12 cellular contexts compared by ENCODE assay signal in the genomic region with DNA sequence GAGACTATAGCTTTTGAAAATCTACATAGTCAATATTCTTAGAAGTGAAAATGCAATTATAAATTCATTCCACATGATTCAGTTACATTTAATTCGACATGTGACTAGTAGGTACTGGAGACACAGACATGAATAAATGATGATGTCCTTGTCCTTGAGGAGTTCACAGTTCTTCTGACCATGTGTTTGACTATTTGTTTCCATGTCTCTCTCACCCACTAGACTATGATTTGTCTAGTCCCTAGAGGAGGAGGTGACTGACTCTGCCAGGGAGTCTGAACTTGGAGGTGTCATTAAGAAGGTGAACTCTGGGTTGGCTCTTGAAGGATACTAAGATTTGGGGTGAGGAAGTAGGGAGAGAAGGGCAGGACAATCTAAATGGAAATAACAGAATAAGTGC.
"Had no signal": no experiment of that assay in that cellular context is flagged by ENCODE, and none has a peak within 500 bp of the region (broad histone marks: within the 10 kb centered on the region; RNA-seq: fewer than 3 reads in every experiment).

No MANE protein-coding gene starts in this region.

- ATAC-seq: activated naive CD4-positive, alpha-beta T cell treated with anti-CD3 and anti-CD28 coated beads, Interleukin-2, amount 50 U/mL, for 72 hours had no signal

- H3K4me1 ChIP-seq: left lung had no signal

- DNase-seq: activated CD4-positive, CD25-positive, alpha-beta regulatory T cell; activated T-cell treated with anti-CD3 and anti-CD28 coated beads, Interleukin-2, amount 50 U/mL, for 1 hour; amygdala; head of caudate nucleus; islet precursor cell; left lung; T-helper 1 cell; trophoblast cell had no signal

- H3K4me3 Mint-ChIP-seq: neural crest cell had no signal

- H3K4me1 Mint-ChIP-seq: neural crest cell had no signal

- H3K27ac Mint-ChIP-seq: activated naive CD4-positive, alpha-beta T cell treated with anti-CD3 and anti-CD28 coated beads, Interleukin-2, amount 50 U/mL, for 72 hours had no signal

- H3K36me3 Mint-ChIP-seq: activated naive CD4-positive, alpha-beta T cell treated with anti-CD3 and anti-CD28 coated beads, Interleukin-2, amount 50 U/mL, for 72 hours had no signal

- H3K36me3 ChIP-seq: esophagus muscularis mucosa, left lung had no signal

- H3K4me3 ChIP-seq: esophagus muscularis mucosa, left lung, skin epidermis had no signal

- H3K9me3 ChIP-seq: esophagus muscularis mucosa, left lung had no signal

- H3K9me3 Mint-ChIP-seq: activated naive CD4-positive, alpha-beta T cell treated with anti-CD3 and anti-CD28 coated beads, Interleukin-2, amount 50 U/mL, for 72 hours; neural crest cell had no signal

- H3K27me3 ChIP-seq: esophagus muscularis mucosa, left lung had no signal
